ENCODE assay signal across 13 cellular contexts in genomic region chr11:13183826-13184196, GRCh38.
DNase-seq lines count a peak whose midpoint lies in the region; TF ChIP-seq lines count a peak whose summit lies in the region.
"Had no signal": no experiment of that assay in that cellular context is flagged by ENCODE, and none has a peak within 500 bp of the region (broad histone marks: within the 10 kb centered on the region; RNA-seq: fewer than 3 reads in every experiment).

No MANE protein-coding gene starts in this region.

- CTCF ChIA-PET in MCF 10A (lab: Yijun Ruan, JAX) = interaction anchor here (0.6 to 4.8 kb wide), 37 partner anchors 9 to 1044 kb away, joined by 3 to 95 read pairs (median 4); no protein-coding TSS in a partner anchor
- CTCF ChIA-PET in PC-9 (lab: Charles Lee) = interaction anchor here (0.7 kb wide), 1 partner anchor 220 kb away, joined by 6 read pairs; no protein-coding TSS in a partner anchor
- CTCF ChIA-PET in GM10248 (lab: Yijun Ruan, JAX) = interaction anchor here (0.9 to 1.3 kb wide), 7 partner anchors 14 to 219 kb away, joined by 3 to 5 read pairs (median 4); no protein-coding TSS in a partner anchor

- H3K4me3 ChIP-seq in breast epithelium (no peak overlapping the region), PC-9 (no peak overlapping the region), testis (no peak overlapping the region)
- H3K4me3 ChIP-seq: GM12878, HAP-1 had no signal

- H3K9me2 ChIP-seq in PC-9 (ENCODE audit: insufficient read depth) = no peaks in the 10 kb centered on the region

- H3K27me3 Mint-ChIP-seq in MCF 10A (ENCODE audit: insufficient read depth, unreplicated experiment) (no peaks in the 10 kb centered on the region), chondrocyte (ENCODE audit: low read depth) (no peaks in the 10 kb centered on the region)

- TF ChIP-seq CTCF in MCF 10A (IDR thresholded peaks at IDR 0.05; ENCODE audit: unreplicated experiment) (no peak), breast epithelium (IDR thresholded peaks at IDR 0.05) (no peak), PC-9 (conservative IDR thresholded peaks at IDR 0.05) (no peak), chondrocyte (IDR thresholded peaks at IDR 0.05) (peak; percentile 7), GM10248 (IDR thresholded peaks at IDR 0.05; ENCODE audit: control extremely low read depth, extremely low read depth, low read depth, missing control alignments) (no peak), testis (IDR thresholded peaks at IDR 0.05) (no peak)

- no peaks in the 10 kb centered on the region for H3K4me1 ChIP-seq in breast epithelium
- H3K4me1 ChIP-seq in PC-9 (replicated peaks; ENCODE audit: insufficient read depth) = peaks cover 12% of the 10 kb centered on the region; the same call in 1 of the 2 replicates
- no peaks in the 10 kb centered on the region for H3K4me1 ChIP-seq in testis
- H3K4me1 ChIP-seq: HAP-1 had no signal

- H3F3A ChIP-seq in PC-9 (ENCODE audit: insufficient read depth, low read depth) = peaks cover 11% of the 10 kb centered on the region; the same call in 1 of the 2 replicates

- H4K20me1 ChIP-seq in PC-9 (ENCODE audit: insufficient read depth) = no peaks in the 10 kb centered on the region

- no peak for DNase-seq in MCF 10A (ENCODE audit: unreplicated experiment)
- DNase-seq in breast epithelium (ENCODE audit: low spot score in 2 of 2) = no peak
- no peak for DNase-seq in PC-9
- DNase-seq in chondrocyte (ENCODE audit: low spot score) = no peak
- DNase-seq in SIG-M5 treated with dmso at 0.1 percent for 504 hours (lab: John Stamatoyannopoulos, UW; ENCODE audit: unreplicated experiment) = no peak
- DNase-seq in GM10248 (ENCODE audit: extremely low spot score) = no peak
- no peak for DNase-seq in hepatic stellate cell (ENCODE audit: low spot score)
- no peak for DNase-seq in testis
- DNase-seq: Calu3; CD4-positive, alpha-beta T cell; Right ventricle myocardium superior had no signal

- no peak overlapping the region for H3K27ac Mint-ChIP-seq in MCF 10A (ENCODE audit: low read depth, unreplicated experiment)
- H3K27ac Mint-ChIP-seq in chondrocyte (ENCODE audit: unreplicated experiment) = no peak overlapping the region
- H3K27ac Mint-ChIP-seq: CD4-positive, alpha-beta T cell had no signal

- BruUV-seq in MCF 10A (replicated peaks; lab: Mats Ljungman, UMichigan) (no TSS peak), PC-9 (replicated peaks; lab: Mats Ljungman, UMichigan) (no TSS peak)

- H3K36me3 Mint-ChIP-seq in MCF 10A (ENCODE audit: insufficient read depth, unreplicated experiment) (no peaks in the 10 kb centered on the region), chondrocyte (ENCODE audit: low read depth) (peaks cover 6% of the 10 kb centered on the region)

- H3K27me3 ChIP-seq in breast epithelium (no peaks in the 10 kb centered on the region), PC-9 (ENCODE audit: insufficient read depth, low read depth) (no peaks in the 10 kb centered on the region), testis (no peaks in the 10 kb centered on the region)

- no peak overlapping the region for H3K27ac ChIP-seq in breast epithelium
- peak overlapping the region; percentile 42 for H3K27ac ChIP-seq in PC-9
- no peak overlapping the region for H3K27ac ChIP-seq in testis

- no peaks in the 10 kb centered on the region for H3K79me2 ChIP-seq in PC-9 (ENCODE audit: low read depth)

- POLR2A ChIA-PET in MCF 10A (lab: Yijun Ruan, JAX) = interaction anchor here (0.7 to 2.4 kb wide), 4 partner anchors 9 to 223 kb away, joined by 3 to 14 read pairs (median 6); no protein-coding TSS in a partner anchor
- POLR2A ChIA-PET in PC-9 (lab: Charles Lee; ENCODE audit: unreplicated experiment) = no interaction called here
- POLR2A ChIA-PET in GM10248 (lab: Yijun Ruan, JAX) = no interaction called here

- H2AFZ ChIP-seq in PC-9 = no peak overlapping the region

- H3K36me3 ChIP-seq in breast epithelium (no peaks in the 10 kb centered on the region), PC-9 (ENCODE audit: low read depth) (no peaks in the 10 kb centered on the region), testis (ENCODE audit: low read depth, missing control alignments) (no peaks in the 10 kb centered on the region)
- H3K36me3 ChIP-seq: HAP-1 had no signal

- peaks cover 0 to 10% of the 10 kb centered on the region in 2 donors for H3K9me3 ChIP-seq in breast epithelium
- H3K9me3 ChIP-seq in PC-9 (ENCODE audit: insufficient read depth, low read depth) = peaks cover 8% of the 10 kb centered on the region; the same call in 1 of the 2 replicates
- no peaks in the 10 kb centered on the region for H3K9me3 ChIP-seq in testis

- WGBS in testis, 2 donors = 93 to 96% methylated on average over 1 of the region's 1 CpG

- intact Hi-C loops in MCF 10A (cut with micrococcal nuclease) (loop anchor here (1.0 kb wide), 4 partner anchors 160 to 220 kb away; no protein-coding TSS in a partner anchor), breast epithelium (cut with DNase I; ENCODE audit: low total_unique reads) (no loop called here), PC-9 (cut with micrococcal nuclease; ENCODE audit: unreplicated experiment) (loop anchor here (1.0 kb wide), 3 partner anchors 23 to 220 kb away; no protein-coding TSS in a partner anchor), testis (cut with DNase I; ENCODE audit: low total_unique reads) (no loop called here)

- H3K4me1 Mint-ChIP-seq in MCF 10A (ENCODE audit: insufficient read depth, unreplicated experiment) = peaks cover 12% of the 10 kb centered on the region
- H3K4me1 Mint-ChIP-seq in chondrocyte (ENCODE audit: low read depth) = peaks cover 6% of the 10 kb centered on the region

- TF ChIP-seq POLR2A in breast epithelium (IDR thresholded peaks at IDR 0.05) (no peak), testis (IDR thresholded peaks at IDR 0.05) (no peak)

- H3K4me3 Mint-ChIP-seq in MCF 10A (ENCODE audit: unreplicated experiment) = peak overlapping the region; percentile 50
- H3K4me3 Mint-ChIP-seq in chondrocyte (ENCODE audit: unreplicated experiment) = no peak overlapping the region

- H3K9me3 Mint-ChIP-seq in MCF 10A (ENCODE audit: unreplicated experiment) = peaks cover 22% of the 10 kb centered on the region
- peaks cover 18% of the 10 kb centered on the region for H3K9me3 Mint-ChIP-seq in chondrocyte (ENCODE audit: low read depth)

- peak overlapping the region; percentile 69; the same call in 1 of the 2 replicates for H3K4me2 ChIP-seq in PC-9

Comparison
In these comparisons a context has a peak if more than half of its experiments do, and no peak if none do; other contexts are left out.
1. intact Hi-C loops: an anchor here in MCF 10A (1.0 kb wide) and PC-9 (1.0 kb wide); none called in breast epithelium and testis.